ENCODE assay signal across 21 cellular contexts in the genomic region with DNA sequence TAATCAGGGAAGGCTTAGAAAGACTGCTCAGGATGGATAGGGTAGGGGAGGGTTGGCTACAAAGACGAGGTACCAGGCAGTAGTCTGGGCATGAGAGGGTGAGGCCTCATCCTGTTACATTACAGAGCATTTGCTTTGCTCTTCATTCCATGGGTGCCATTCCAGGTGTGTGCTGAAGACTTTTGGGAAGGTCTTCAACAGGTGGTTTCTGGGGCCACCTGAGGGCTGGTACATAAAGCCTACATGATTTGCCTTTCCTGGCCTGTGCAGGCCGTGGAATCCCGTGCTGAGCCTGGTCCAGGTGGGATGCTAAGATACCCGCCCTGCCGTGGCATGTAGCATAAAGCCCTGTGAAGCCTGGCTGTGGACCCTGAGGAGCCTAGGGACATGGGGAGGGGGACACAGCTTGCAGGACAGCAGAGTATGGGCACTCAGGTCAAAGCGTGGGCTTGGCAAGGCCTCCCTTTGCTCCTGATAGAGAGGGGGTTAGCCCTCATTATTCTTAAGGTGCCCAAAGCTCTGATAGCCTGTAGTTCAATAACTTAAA. TPM values are rescaled to one million over a fixed set of nuclear protein-coding genes. Genes with fewer than 3 reads are reported as not detected.
"Had no signal": no experiment of that assay in that cellular context is flagged by ENCODE, and none has a peak within 500 bp of the region (broad histone marks: within the 10 kb centered on the region; RNA-seq: fewer than 3 reads in every experiment).

No MANE protein-coding gene starts in this region.

- H3K36me3 ChIP-seq: MG63 had no signal

- H3K27ac ChIP-seq: RWPE1 had no signal

- DNase-seq: KBM-7; MG63; NCI-H1092; NCI-H1105 treated with DMSO at 0.1 percent for 48 hours; NCI-H1417 treated with DMSO at 0.1 percent for 48 hours; NCI-H146; NCI-H1694 treated with DMSO at 0.1 percent for 48 hours; NCI-H1930; NCI-H2081 treated with DMSO at 0.1 percent for 48 hours; NCI-H2171; NCI-H226; NCI-H446; NCI-H510A; NCI-H524 treated with DMSO at 0.1 percent for 48 hours; NCI-H69; NCI-H774; NK-92 treated with Interleukin-12 subunit alpha and Interleukin-12 subunit beta, amount 100 ng/mL, for 24 hours; PC-3; SHP77 had no signal

- H3K27me3 ChIP-seq: MG63 had no signal

- H3K9me3 ChIP-seq: MG63 had no signal

- H3K4me3 ChIP-seq: MG63 had no signal

RNA-seq across cellular contexts. Expression of a gene that starts 55.6 kb away (rescaled TPM):
- total RNA-seq: HT-29, PC-3 had no signal
